ENCODE assay signal across 23 cellular contexts in the genomic region with DNA sequence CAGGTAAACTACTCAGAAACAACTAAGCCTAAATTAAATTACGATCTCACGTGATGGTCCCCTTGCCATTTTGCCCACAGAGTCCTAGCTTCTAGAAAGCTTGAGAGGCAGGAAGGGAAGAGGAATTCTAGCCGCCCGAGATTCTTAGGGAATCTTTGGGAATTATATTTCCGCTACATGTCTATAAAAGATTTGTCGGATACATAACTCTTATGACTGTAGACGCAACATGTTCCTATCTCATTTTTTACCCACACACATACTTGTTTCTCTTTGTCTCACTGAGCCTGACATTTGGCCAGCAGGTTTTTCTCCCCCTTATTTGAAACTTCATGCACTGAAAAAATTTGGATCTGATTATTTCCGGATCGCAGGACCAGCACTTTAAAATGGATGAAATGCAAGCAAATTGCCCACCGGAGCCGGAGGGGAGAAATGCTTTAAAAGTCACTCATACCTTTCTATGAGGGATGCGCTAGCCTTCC. TPM values are rescaled to one million over a fixed set of nuclear protein-coding genes. Genes with fewer than 3 reads are reported as not detected.
DNase-seq lines count a peak whose midpoint lies in the region; ATAC-seq, FAIRE-seq and TF ChIP-seq lines count a peak whose summit lies in the region.
"Had no signal": no experiment of that assay in that cellular context is flagged by ENCODE, and none has a peak within 500 bp of the region (broad histone marks: within the 10 kb centered on the region; RNA-seq: fewer than 3 reads in every experiment).

No MANE protein-coding gene starts in this region.

- no peak overlapping the region for H3K4me3 ChIP-seq in AG04450 (ENCODE audit: low read depth, low read length)
- no peak overlapping the region for H3K4me3 ChIP-seq in K562
- H3K4me3 ChIP-seq: mucosa of descending colon, neural progenitor cell had no signal

- H3K9me3 Mint-ChIP-seq in HFFc6 (no peaks in the 10 kb centered on the region), osteocyte (ENCODE audit: unreplicated experiment) (no peaks in the 10 kb centered on the region)
- H3K9me3 Mint-ChIP-seq: activated T-helper 17 cell treated with anti-CD3 and anti-CD28 coated beads, Interleukin-2, amount 50 U/mL, for 72 hours; CD4-positive, alpha-beta memory T cell; neural progenitor cell had no signal

- peak overlapping the region; percentile 97 for H3K27ac Mint-ChIP-seq in HFFc6
- peak overlapping the region; percentile 97 for H3K27ac Mint-ChIP-seq in osteocyte (ENCODE audit: unreplicated experiment)
- H3K27ac Mint-ChIP-seq: activated T-helper 17 cell treated with anti-CD3 and anti-CD28 coated beads, Interleukin-2, amount 50 U/mL, for 72 hours; CD4-positive, alpha-beta memory T cell; neural progenitor cell had no signal

- BruUV-seq in K562 (replicated peaks; lab: Mats Ljungman, UMichigan) = no TSS peak

- peaks cover 6% of the 10 kb centered on the region for H3K36me3 Mint-ChIP-seq in HFFc6 (ENCODE audit: low read depth)
- H3K36me3 Mint-ChIP-seq in osteocyte (ENCODE audit: unreplicated experiment) = peaks cover 5% of the 10 kb centered on the region
- H3K36me3 Mint-ChIP-seq: CD4-positive, alpha-beta memory T cell; neural progenitor cell had no signal

- H3K9me1 ChIP-seq in K562 (ENCODE audit: control insufficient read depth, insufficient read depth, low read length) = no peaks in the 10 kb centered on the region

- WGBS in K562 (ENCODE audit: insufficient coverage, low coverage, missing lambda C conversion rate) = 5% methylated on average over 12 of the region's 12 CpGs

- no peaks in the 10 kb centered on the region for H3K27me3 ChIP-seq in AG04450 (ENCODE audit: control insufficient read depth, insufficient read depth, low read length)
- H3K27me3 ChIP-seq in K562 (ENCODE audit: control insufficient read depth in 2 of 2, insufficient read depth in 2 of 2, low read length in 2 of 2) = peaks cover 77 to 81% of the 10 kb centered on the region in 2 experiments

- no peaks in the 10 kb centered on the region for H3K36me3 ChIP-seq in K562 (ENCODE audit: control insufficient read depth, insufficient read depth, low read length)
- H3K36me3 ChIP-seq: neural progenitor cell had no signal

- H3K27ac ChIP-seq in AG04450 (ENCODE audit: low read depth, low read length) (peak overlapping the region; percentile 95), K562 (ENCODE audit: extremely low read depth, low read depth, low read length) (no peak overlapping the region)
- H3K27ac ChIP-seq: neural progenitor cell, RWPE1 had no signal

- H3K4me1 Mint-ChIP-seq in HFFc6 (ENCODE audit: low read depth) = peaks cover 51% of the 10 kb centered on the region
- peaks cover 84% of the 10 kb centered on the region for H3K4me1 Mint-ChIP-seq in osteocyte (ENCODE audit: unreplicated experiment)
- H3K4me1 Mint-ChIP-seq: activated T-helper 17 cell treated with anti-CD3 and anti-CD28 coated beads, Interleukin-2, amount 50 U/mL, for 72 hours had no signal

- in situ Hi-C loops in K562 (cut with MboI) = no loop called here

- POLR2A ChIA-PET in AG04450 (lab: Yijun Ruan, JAX) (interaction anchor here (0.7 kb wide), 1 partner anchor 558 kb away, joined by 3 read pairs; no protein-coding TSS in a partner anchor), K562 (lab: Yijun Ruan, JAX) (interaction anchor here (1.5 kb wide), 1 partner anchor 9 kb away, joined by 5 read pairs; no protein-coding TSS in a partner anchor)

- TF ChIP-seq POLR2A in K562 (conservative IDR thresholded peaks at IDR 0.05) = no peak

- intact Hi-C loops in K562 (cut with micrococcal nuclease) = no loop called here

- H4K20me1 ChIP-seq in K562 (replicated peaks; ENCODE audit: control insufficient read depth, insufficient read depth, low read length) = no peaks in the 10 kb centered on the region; the same call in 1 of the 2 replicates

- H3K4me3 Mint-ChIP-seq in HFFc6 (peak overlapping the region; percentile 84), osteocyte (ENCODE audit: unreplicated experiment) (peak overlapping the region; percentile 81)
- H3K4me3 Mint-ChIP-seq: activated T-helper 17 cell treated with anti-CD3 and anti-CD28 coated beads, Interleukin-2, amount 50 U/mL, for 72 hours; CD4-positive, alpha-beta memory T cell; neural progenitor cell had no signal

- CTCF ChIA-PET in AG04450 (lab: Charles Lee) (interaction anchor here (0.8 to 1.8 kb wide), 3 partner anchors 18 to 248 kb away, joined by 3 to 4 read pairs (median 4); no protein-coding TSS in a partner anchor), K562 (lab: Yijun Ruan, JAX; ENCODE audit: low intra/inter-chr PET ratio) (no interaction called here)

- TF ChIP-seq EP300 in K562 (IDR thresholded peaks at IDR 0.05; ENCODE audit: low read length) = no peak

- peaks cover 0 to 10% of the 10 kb centered on the region in 2 experiments; a peak in 2 of 5 replicates for H3K4me1 ChIP-seq in K562 (replicated peaks in 1 of 2; ENCODE audit: control insufficient read depth in 2 of 2, insufficient read depth in 2 of 2, low read length in 2 of 2)

- ATAC-seq in K562 = no peak
- ATAC-seq: activated T-helper 17 cell treated with anti-CD3 and anti-CD28 coated beads, Interleukin-2, amount 50 U/mL, for 72 hours; left ventricle myocardium superior; mucosa of descending colon had no signal

- FAIRE-seq in K562 (lab: Jason Lieb, UNC) (no peak), D721Med (lab: Jason Lieb, UNC) (no peak)
- FAIRE-seq: GM12891, GM19239, urothelium cell line had no signal

- H3K27me3 Mint-ChIP-seq in HFFc6 (ENCODE audit: insufficient read depth) (peaks cover 2% of the 10 kb centered on the region; the same call in 1 of the 2 replicates), osteocyte (ENCODE audit: unreplicated experiment) (no peaks in the 10 kb centered on the region)

- no peak overlapping the region for H3K4me2 ChIP-seq in K562 (ENCODE audit: insufficient read depth, low read length)
- H3K4me2 ChIP-seq: neural progenitor cell had no signal

- TF ChIP-seq CTCF in AG04450 (IDR thresholded peaks at IDR 0.05; ENCODE audit: low read depth, low read length) = no peak
- no peak for TF ChIP-seq CTCF in HFFc6 (IDR thresholded peaks at IDR 0.05)
- TF ChIP-seq CTCF in K562 (IDR thresholded peaks at IDR 0.05 in 2 of 3, conservative IDR thresholded peaks at IDR 0.05 in 1 of 3; ENCODE audit: insufficient read depth in 2 of 3, low read depth in 1 of 3, low read length in 3 of 3) = no peak
- no peak for TF ChIP-seq CTCF in osteocyte (IDR thresholded peaks at IDR 0.05)
- no peak for TF ChIP-seq CTCF in D721Med (IDR thresholded peaks at IDR 0.05; ENCODE audit: insufficient read depth, missing control alignments)

- H2AFZ ChIP-seq in K562 (ENCODE audit: low read depth, low read length) = no peak overlapping the region
- H2AFZ ChIP-seq: neural progenitor cell had no signal

- H3K9ac ChIP-seq in K562 (ENCODE audit: insufficient read depth in 1 of 2, low read depth in 2 of 2, low read length in 2 of 2) = no peak overlapping the region
- H3K9ac ChIP-seq: neural progenitor cell had no signal

- DNase-seq in AG04450 (ENCODE audit: low read depth, low spot score) (no peak), HFFc6 (peak; percentile 6), K562 (ENCODE audit: extremely low read depth in 1 of 4, low spot score in 3 of 4) (no peak), osteocyte (ENCODE audit: extremely low spot score, unreplicated experiment) (no peak), NCI-H187 (lab: John Stamatoyannopoulos, UW) (no peak), D721Med (ENCODE audit: insufficient read length, low spot score) (no peak), ureter (ENCODE audit: low spot score) (no peak), HPDE6-E6E7 (ENCODE audit: extremely low spot score) (no peak)
- DNase-seq: activated CD4-positive, alpha-beta T cell treated with anti-CD3 and anti-CD28 coated beads for 4 hours; CD4-positive, alpha-beta memory T cell; Kasumi-1; left ventricle myocardium superior; mucosa of descending colon; NCI-H1105 treated with DMSO at 0.1 percent for 48 hours; NCI-H2107; stimulated activated CD4-positive, alpha-beta T cell treated with anti-CD3 and anti-CD28 coated beads, Interleukin-12 subunit alpha, Interleukin-12 subunit beta, amount 100 ng/mL, for 4 hours had no signal

- TF ChIP-seq RAD21 in K562 (CRISPR knock-in tag; conservative IDR thresholded peaks at IDR 0.05 in 1 of 2, IDR thresholded peaks at IDR 0.05 in 1 of 2) = no peak

- H3K79me2 ChIP-seq in K562 (ENCODE audit: control insufficient read depth, insufficient read depth, low read length) = no peaks in the 10 kb centered on the region

- H3K9me3 ChIP-seq in AG04450 (ENCODE audit: control insufficient read depth, insufficient read depth, low read length) (no peaks in the 10 kb centered on the region; the same call in 1 of the 2 replicates), K562 (replicated peaks; ENCODE audit: control insufficient read depth, insufficient read depth, low read depth, low read length) (no peaks in the 10 kb centered on the region)
- H3K9me3 ChIP-seq: mucosa of descending colon had no signal

TF ChIP-seq in K562, 482 proteins besides CTCF, POLR2A, EP300 and RAD21:
- TF ChIP-seq NR1H2 (CRISPR knock-in tag; IDR thresholded peaks at IDR 0.05) (no peak), EZH2 (IDR thresholded peaks at IDR 0.05; ENCODE audit: borderline replicate concordance, low read depth, low read length) (0 out of 2 replicates have a peak, but pooled peaks have one; percentile 20), RFX1 (IDR thresholded peaks at IDR 0.05) (no peak)

RNA-seq across cellular contexts. Expression of gene GLIS1, which starts 5.5 kb away (rescaled TPM):
- 0.77 and 1.3 TPM in 2 replicates for polyA plus RNA-seq in AG04450 (2011; rRNA removed)
- 0.87 and 1.1 TPM in 2 replicates for polyA minus RNA-seq in AG04450 (2011; rRNA and poly(A)+ RNA removed)
- 1 to 10 TPM; 1.1 to 1.9 (median 1.2) TPM for total RNA-seq in HFFc6 (2021; fragmentation: NEBNext Ultra II Directional; extraction: Animal tissue kit (Norgen Biotek cat#: 25700))
- not detected in 2 replicates for total RNA-seq in K562 (2011; cell fraction: chromatin; rRNA removed; ENCODE audit: low replicate concordance)
- not detected in 2 replicates for total RNA-seq in K562 (2011; cell fraction: nucleolus; rRNA removed)
- total RNA-seq in K562 (2011; cell fraction: nucleoplasm; rRNA removed) = not detected in 2 replicates
- total RNA-seq in K562 (2014; rRNA removed) = not detected in 2 replicates
- not detected in 2 replicates for total RNA-seq in K562 (2014; rRNA removed; fragmentation: Illumina TruSeq; extraction: Trizol)
- not detected in 2 replicates for total RNA-seq in K562 (2015; rRNA removed; fragmentation: Illumina TruSeq; extraction: Trizol)
- not detected in 2 replicates for total RNA-seq in K562 (2021)
- polyA plus RNA-seq in K562 (2011; rRNA removed) = not detected in 2 replicates
- not detected in 2 replicates for polyA plus RNA-seq in K562 (2011; cell fraction: cytosol; rRNA removed)
- not detected in 2 replicates for polyA plus RNA-seq in K562 (2011; cell fraction: nucleus; rRNA removed)
- 0.24 TPM in 1 of 2 replicates, not detected in the other for polyA plus RNA-seq in K562 (2012)
- polyA plus RNA-seq in K562 (2014; fragmentation: Illumina TruSeq; extraction: Trizol) = not detected in 2 replicates
- not detected for polyA plus RNA-seq in K562 (2014; fragmentation: Nextera tagmentation; extraction: Ambion mirVana)
- polyA plus RNA-seq in K562 (2014; rRNA removed) = not detected in 2 replicates
- not detected in 2 replicates for polyA minus RNA-seq in K562 (2011; rRNA and poly(A)+ RNA removed)
- not detected in 2 replicates for polyA minus RNA-seq in K562 (2011; cell fraction: cytosol; rRNA and poly(A)+ RNA removed)
- polyA minus RNA-seq in K562 (2011; cell fraction: nucleus; rRNA and poly(A)+ RNA removed) = not detected in 2 replicates
- total RNA-seq in osteocyte = 38.0 and 38.3 TPM in 2 replicates
- 2.7 TPM for total RNA-seq in ureter
- total RNA-seq: activated T-helper 17 cell treated with anti-CD3 and anti-CD28 coated beads, Interleukin-2, amount 50 U/mL, for 72 hours; CD4-positive, alpha-beta memory T cell; dermis blood vessel endothelial cell; left ventricle myocardium superior had no signal
- polyA plus RNA-seq: CD4-positive, alpha-beta memory T cell had no signal

Comparison
In these comparisons a context has a peak if more than half of its experiments do, and no peak if none do; other contexts are left out.
1. RNA of gene GLIS1, which starts 5.5 kb away (total RNA-seq): 38.0 to 38.3 TPM in osteocyte; 2.7 TPM in ureter (single experiment), 1.1 to 1.9 TPM in HFFc6 and not detected in K562; every median in the first group is over 10 times any median in the second.